ENCODE assay signal across 8 cellular contexts in genomic region chr1:55375617-55376258, GRCh38.
A peak's percentile ranks its signal among the peaks of the same experiment; 100 is the strongest.
DNase-seq lines count a peak whose midpoint lies in the region; ATAC-seq, FAIRE-seq and TF ChIP-seq lines count a peak whose summit lies in the region.

No MANE protein-coding gene starts in this region.

- CTCF ChIA-PET in OCI-LY7 (lab: Charles Lee; ENCODE audit: unreplicated experiment), result no interaction called here

- DNase-seq in NCI-H1417 (lab: John Stamatoyannopoulos, UW) (peak; percentile 2 to 51 (median 43)), NCI-H1417 treated with DMSO at 0.1 percent for 48 hours (lab: John Stamatoyannopoulos, UW) (no peak), OCI-LY7 (ENCODE audit: low spot score) (peak; percentile 55), kidney (no peak)
- DNase-seq in stimulated activated CD4-positive, alpha-beta T cell treated with anti-CD3 and anti-CD28 coated beads, Interleukin-4, amount 100 ng/mL, for 24 hours, result peak; percentile 36

- H4K20me1 ChIP-seq in OCI-LY7 (ENCODE audit: insufficient read depth, low read length), result no peaks in the 10 kb centered on the region

- TF ChIP-seq CTCF in OCI-LY7 (conservative IDR thresholded peaks at IDR 0.05; ENCODE audit: low read length) (peak; percentile 91), brain (conservative IDR thresholded peaks at IDR 0.05) (peak; percentile 73 to 86), kidney (IDR thresholded peaks at IDR 0.05; ENCODE audit: borderline replicate concordance, extremely low read depth, insufficient read depth) (peak; percentile 91)

- POLR2A ChIA-PET in OCI-LY7 (lab: Charles Lee), result no interaction called here

- intact Hi-C loops in OCI-LY7 (cut with micrococcal nuclease; ENCODE audit: unreplicated experiment), result loop anchor here (5.0 kb wide), 2 partner anchors 1212 to 1332 kb away; no protein-coding TSS in a partner anchor
- intact Hi-C loops in kidney (cut with DNase I), result no loop called here

- H3K4me1 ChIP-seq in OCI-LY7 (ENCODE audit: insufficient read depth, low read length, poor library complexity, severe bottlenecking) (no peaks in the 10 kb centered on the region), kidney (ENCODE audit: control insufficient read depth in 1 of 2, insufficient read depth in 1 of 2, low read depth in 1 of 2, low read length in 2 of 2) (peaks cover 0 to 5% of the 10 kb centered on the region in 2 donors)

- H3K9me3 ChIP-seq in OCI-LY7 (ENCODE audit: low read length) (no peaks in the 10 kb centered on the region), kidney (ENCODE audit: control insufficient read depth in 1 of 2, low read length in 2 of 2) (no peaks in the 10 kb centered on the region)

- FAIRE-seq in kidney (lab: Jason Lieb, UNC), result no peak

- ATAC-seq in HG03066 (IDR thresholded peaks at IDR 0.05; ENCODE audit: low read depth, unreplicated experiment) (peak; percentile 65), GM21390 (IDR thresholded peaks at IDR 0.05; ENCODE audit: unreplicated experiment) (no peak)

- no peak overlapping the region for H3K9ac ChIP-seq in kidney (ENCODE audit: low read length in 2 of 2)

- H3K4me1 Mint-ChIP-seq in brain, result no peaks in the 10 kb centered on the region

- H3K4me3 Mint-ChIP-seq in brain, result no peak overlapping the region

- H3K27ac Mint-ChIP-seq in brain, result peak overlapping the region in 1 of 5 experiments; percentile 46

- no peaks in the 10 kb centered on the region for H3K79me2 ChIP-seq in OCI-LY7 (ENCODE audit: insufficient read depth, low read depth, low read length)

- no peaks in the 10 kb centered on the region for H3K36me3 Mint-ChIP-seq in brain

- H3K9me2 ChIP-seq in OCI-LY7 (ENCODE audit: insufficient read depth, low read length), result no peaks in the 10 kb centered on the region

- no peak overlapping the region for H3K4me3 ChIP-seq in OCI-LY7 (ENCODE audit: low read depth, low read length, poor library complexity, severe bottlenecking)
- no peak overlapping the region for H3K4me3 ChIP-seq in kidney (ENCODE audit: low read length in 2 of 2)

- H3K4me2 ChIP-seq in OCI-LY7 (ENCODE audit: low read length), result no peak overlapping the region

- peaks cover 0 to 2% (median 0%) of the 10 kb centered on the region in 5 experiments for H3K9me3 Mint-ChIP-seq in brain

- no peak overlapping the region for H3K27ac ChIP-seq in OCI-LY7 (ENCODE audit: low read depth, low read length, poor library complexity, severe bottlenecking)
- no peak overlapping the region for H3K27ac ChIP-seq in kidney (ENCODE audit: low read depth in 2 of 2, low read length in 2 of 2)

- no peak overlapping the region for H2AFZ ChIP-seq in OCI-LY7 (ENCODE audit: low read length)

- H3K36me3 ChIP-seq in OCI-LY7 (ENCODE audit: insufficient read depth, low read length) (no peaks in the 10 kb centered on the region), kidney (ENCODE audit: control insufficient read depth in 1 of 2, insufficient read depth in 2 of 2, low read length in 2 of 2) (no peaks in the 10 kb centered on the region)

- H3K27me3 Mint-ChIP-seq in brain, result no peaks in the 10 kb centered on the region

- BruUV-seq in OCI-LY7 (replicated peaks; lab: Mats Ljungman, UMichigan), result no TSS peak

Comparison
In these comparisons a context has a peak if more than half of its experiments do, and no peak if none do; other contexts are left out.
1. DNase-seq: peak in NCI-H1417 (3 of 3), OCI-LY7 (single experiment) and stimulated activated CD4-positive, alpha-beta T cell treated with anti-CD3 and anti-CD28 coated beads, Interleukin-4, amount 100 ng/mL, for 24 hours (single experiment); none in NCI-H1417 treated with DMSO at 0.1 percent for 48 hours (single experiment) and kidney (single experiment).
2. Peak in every context shown above with its lines, with median percentiles within 50 percentile points of each other: CTCF ChIP-seq.